6 cellular contexts compared by ENCODE assay signal in genomic region chr3:50272538-50272910, GRCh38. TPM values are rescaled to one million over a fixed set of nuclear protein-coding genes. Genes with fewer than 3 reads are reported as not detected.
"Had no signal": no experiment of that assay in that cellular context is flagged by ENCODE, and none has a peak within 500 bp of the region (broad histone marks: within the 10 kb centered on the region; RNA-seq: fewer than 3 reads in every experiment).

No MANE protein-coding gene starts in this region.

RNA-seq across cellular contexts. Expression of gene LSMEM2, which starts 6.4 kb away (rescaled TPM):
- total RNA-seq: ascending aorta, fibroblast of villous mesenchyme, glomerular endothelial cell, mesenteric fat pad, osteocyte, renal cortical epithelial cell had no signal

RNA-seq across cellular contexts. Expression of gene HYAL3, which starts 26.7 kb away (rescaled TPM):
- total RNA-seq: ascending aorta had no signal
